ENCODE assay signal across 1 cellular context in the genomic region with DNA sequence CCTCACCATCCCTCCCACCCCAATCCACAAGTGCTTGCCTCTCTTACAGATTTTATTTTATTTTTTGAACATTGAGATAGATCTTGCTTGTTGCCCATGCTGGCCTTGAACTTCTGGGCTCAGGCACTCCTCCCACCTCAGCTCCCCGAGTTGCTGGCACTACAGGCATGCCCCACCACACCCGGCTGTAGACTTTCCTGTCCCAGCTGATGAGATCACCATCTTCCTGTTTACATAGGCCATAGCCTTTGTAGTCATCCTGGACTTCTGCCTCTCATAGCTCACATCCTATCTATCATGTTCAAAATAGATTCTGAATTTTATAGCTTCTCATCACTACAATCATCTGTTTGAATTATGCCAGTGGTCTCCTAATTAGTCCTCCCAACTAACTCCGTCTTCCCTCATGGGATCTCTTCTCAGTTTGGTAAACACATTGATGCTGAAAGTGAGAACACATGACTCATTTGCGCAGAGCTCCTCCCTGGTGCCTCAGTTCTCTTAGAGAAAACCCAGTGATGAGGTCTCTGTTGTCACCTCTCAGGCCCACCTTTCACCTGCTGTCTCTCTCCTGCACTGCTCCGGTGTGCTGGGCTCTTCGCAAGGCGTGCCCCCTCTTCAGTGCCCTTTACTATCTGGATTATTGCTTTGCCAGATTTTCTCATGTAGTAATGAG.
TF ChIP-seq lines count a peak whose summit lies in the region.

No MANE protein-coding gene starts in this region.

TF ChIP-seq in HepG2, 621 proteins besides CTCF, POLR2A, EP300 and RAD21 (continued from another document and continues in another):
- TF ChIP-seq FOXP4 (CRISPR knock-in tag; IDR thresholded peaks at IDR 0.05), result peak; percentile 63
- TF ChIP-seq SAFB2 (CRISPR knock-in tag; IDR thresholded peaks at IDR 0.05; ENCODE audit: borderline replicate concordance, low read depth), result no peak
- TF ChIP-seq ZNF253 (CRISPR knock-in tag; IDR thresholded peaks at IDR 0.05; ENCODE audit: borderline replicate concordance), result no peak
- peak; percentile 48; the same call in 1 of the 2 replicates for TF ChIP-seq HNF4A (CRISPR knock-in tag; IDR thresholded peaks at IDR 0.05)
- no peak for TF ChIP-seq GTF3A (CRISPR knock-in tag; conservative IDR thresholded peaks at IDR 0.05)
- TF ChIP-seq, protein P1, sequence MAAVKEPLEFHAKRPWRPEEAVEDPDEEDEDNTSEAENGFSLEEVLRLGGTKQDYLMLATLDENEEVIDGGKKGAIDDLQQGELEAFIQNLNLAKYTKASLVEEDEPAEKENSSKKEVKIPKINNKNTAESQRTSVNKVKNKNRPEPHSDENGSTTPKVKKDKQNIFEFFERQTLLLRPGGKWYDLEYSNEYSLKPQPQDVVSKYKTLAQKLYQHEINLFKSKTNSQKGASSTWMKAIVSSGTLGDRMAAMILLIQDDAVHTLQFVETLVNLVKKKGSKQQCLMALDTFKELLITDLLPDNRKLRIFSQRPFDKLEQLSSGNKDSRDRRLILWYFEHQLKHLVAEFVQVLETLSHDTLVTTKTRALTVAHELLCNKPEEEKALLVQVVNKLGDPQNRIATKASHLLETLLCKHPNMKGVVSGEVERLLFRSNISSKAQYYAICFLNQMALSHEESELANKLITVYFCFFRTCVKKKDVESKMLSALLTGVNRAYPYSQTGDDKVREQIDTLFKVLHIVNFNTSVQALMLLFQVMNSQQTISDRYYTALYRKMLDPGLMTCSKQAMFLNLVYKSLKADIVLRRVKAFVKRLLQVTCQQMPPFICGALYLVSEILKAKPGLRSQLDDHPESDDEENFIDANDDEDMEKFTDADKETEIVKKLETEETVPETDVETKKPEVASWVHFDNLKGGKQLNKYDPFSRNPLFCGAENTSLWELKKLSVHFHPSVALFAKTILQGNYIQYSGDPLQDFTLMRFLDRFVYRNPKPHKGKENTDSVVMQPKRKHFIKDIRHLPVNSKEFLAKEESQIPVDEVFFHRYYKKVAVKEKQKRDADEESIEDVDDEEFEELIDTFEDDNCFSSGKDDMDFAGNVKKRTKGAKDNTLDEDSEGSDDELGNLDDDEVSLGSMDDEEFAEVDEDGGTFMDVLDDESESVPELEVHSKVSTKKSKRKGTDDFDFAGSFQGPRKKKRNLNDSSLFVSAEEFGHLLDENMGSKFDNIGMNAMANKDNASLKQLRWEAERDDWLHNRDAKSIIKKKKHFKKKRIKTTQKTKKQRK (IDR thresholded peaks at IDR 0.05; ENCODE audit: low read length), result no peak
- no peak for TF ChIP-seq ZMYM3 (CRISPR knock-in tag; IDR thresholded peaks at IDR 0.05)
- TF ChIP-seq SUZ12 (IDR thresholded peaks at IDR 0.05; ENCODE audit: low read depth, low read length), result no peak
- no peak for TF ChIP-seq CBX1 (IDR thresholded peaks at IDR 0.05; ENCODE audit: low read depth)
- no peak for TF ChIP-seq CEBPB (IDR thresholded peaks at IDR 0.05; ENCODE audit: borderline replicate concordance, low read depth, low read length)
- TF ChIP-seq TBL1XR1 (IDR thresholded peaks at IDR 0.05; ENCODE audit: borderline replicate concordance, low read length, partially characterized antibody), result no peak
- TF ChIP-seq ZNF572 (CRISPR knock-in tag; IDR thresholded peaks at IDR 0.05), result no peak
- TF ChIP-seq, protein P2, sequence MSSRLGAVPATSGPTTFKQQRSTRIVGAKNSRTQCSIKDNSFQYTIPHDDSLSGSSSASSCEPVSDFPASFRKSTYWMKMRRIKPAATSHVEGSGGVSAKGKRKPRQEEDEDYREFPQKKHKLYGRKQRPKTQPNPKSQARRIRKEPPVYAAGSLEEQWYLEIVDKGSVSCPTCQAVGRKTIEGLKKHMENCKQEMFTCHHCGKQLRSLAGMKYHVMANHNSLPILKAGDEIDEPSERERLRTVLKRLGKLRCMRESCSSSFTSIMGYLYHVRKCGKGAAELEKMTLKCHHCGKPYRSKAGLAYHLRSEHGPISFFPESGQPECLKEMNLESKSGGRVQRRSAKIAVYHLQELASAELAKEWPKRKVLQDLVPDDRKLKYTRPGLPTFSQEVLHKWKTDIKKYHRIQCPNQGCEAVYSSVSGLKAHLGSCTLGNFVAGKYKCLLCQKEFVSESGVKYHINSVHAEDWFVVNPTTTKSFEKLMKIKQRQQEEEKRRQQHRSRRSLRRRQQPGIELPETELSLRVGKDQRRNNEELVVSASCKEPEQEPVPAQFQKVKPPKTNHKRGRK (CRISPR knock-in tag; IDR thresholded peaks at IDR 0.05), result no peak
- TF ChIP-seq WIZ (CRISPR knock-in tag; IDR thresholded peaks at IDR 0.05), result no peak
- no peak for TF ChIP-seq ZNF24 (IDR thresholded peaks at IDR 0.05)
- TF ChIP-seq, protein P3, sequence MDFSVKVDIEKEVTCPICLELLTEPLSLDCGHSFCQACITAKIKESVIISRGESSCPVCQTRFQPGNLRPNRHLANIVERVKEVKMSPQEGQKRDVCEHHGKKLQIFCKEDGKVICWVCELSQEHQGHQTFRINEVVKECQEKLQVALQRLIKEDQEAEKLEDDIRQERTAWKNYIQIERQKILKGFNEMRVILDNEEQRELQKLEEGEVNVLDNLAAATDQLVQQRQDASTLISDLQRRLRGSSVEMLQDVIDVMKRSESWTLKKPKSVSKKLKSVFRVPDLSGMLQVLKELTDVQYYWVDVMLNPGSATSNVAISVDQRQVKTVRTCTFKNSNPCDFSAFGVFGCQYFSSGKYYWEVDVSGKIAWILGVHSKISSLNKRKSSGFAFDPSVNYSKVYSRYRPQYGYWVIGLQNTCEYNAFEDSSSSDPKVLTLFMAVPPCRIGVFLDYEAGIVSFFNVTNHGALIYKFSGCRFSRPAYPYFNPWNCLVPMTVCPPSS (IDR thresholded peaks at IDR 0.05), result no peak
- no peak for TF ChIP-seq ZMAT3 (CRISPR knock-in tag; conservative IDR thresholded peaks at IDR 0.05)
- TF ChIP-seq AHDC1 (CRISPR knock-in tag; IDR thresholded peaks at IDR 0.05; ENCODE audit: borderline replicate concordance), result peak; percentile 64; the same call in 1 of the 2 replicates
- no peak for TF ChIP-seq ERF (CRISPR knock-in tag; IDR thresholded peaks at IDR 0.05)
- TF ChIP-seq SATB2 (CRISPR knock-in tag; IDR thresholded peaks at IDR 0.05), result no peak
- peak; percentile 77 for TF ChIP-seq PAXIP1 (CRISPR knock-in tag; conservative IDR thresholded peaks at IDR 0.05)
- no peak for TF ChIP-seq ZNF619 (CRISPR knock-in tag; IDR thresholded peaks at IDR 0.05)
- TF ChIP-seq MTA3 (CRISPR knock-in tag; IDR thresholded peaks at IDR 0.05), result no peak
- no peak for TF ChIP-seq ZNF605 (CRISPR knock-in tag; IDR thresholded peaks at IDR 0.05)
- no peak for TF ChIP-seq RAD51 (IDR thresholded peaks at IDR 0.05; ENCODE audit: borderline replicate concordance)
- TF ChIP-seq SP2 (CRISPR knock-in tag; IDR thresholded peaks at IDR 0.05), result no peak
- TF ChIP-seq ZNF451 (CRISPR knock-in tag; IDR thresholded peaks at IDR 0.05), result no peak
- TF ChIP-seq BCL3 (CRISPR knock-in tag; IDR thresholded peaks at IDR 0.05), result no peak
- TF ChIP-seq, protein P4, sequence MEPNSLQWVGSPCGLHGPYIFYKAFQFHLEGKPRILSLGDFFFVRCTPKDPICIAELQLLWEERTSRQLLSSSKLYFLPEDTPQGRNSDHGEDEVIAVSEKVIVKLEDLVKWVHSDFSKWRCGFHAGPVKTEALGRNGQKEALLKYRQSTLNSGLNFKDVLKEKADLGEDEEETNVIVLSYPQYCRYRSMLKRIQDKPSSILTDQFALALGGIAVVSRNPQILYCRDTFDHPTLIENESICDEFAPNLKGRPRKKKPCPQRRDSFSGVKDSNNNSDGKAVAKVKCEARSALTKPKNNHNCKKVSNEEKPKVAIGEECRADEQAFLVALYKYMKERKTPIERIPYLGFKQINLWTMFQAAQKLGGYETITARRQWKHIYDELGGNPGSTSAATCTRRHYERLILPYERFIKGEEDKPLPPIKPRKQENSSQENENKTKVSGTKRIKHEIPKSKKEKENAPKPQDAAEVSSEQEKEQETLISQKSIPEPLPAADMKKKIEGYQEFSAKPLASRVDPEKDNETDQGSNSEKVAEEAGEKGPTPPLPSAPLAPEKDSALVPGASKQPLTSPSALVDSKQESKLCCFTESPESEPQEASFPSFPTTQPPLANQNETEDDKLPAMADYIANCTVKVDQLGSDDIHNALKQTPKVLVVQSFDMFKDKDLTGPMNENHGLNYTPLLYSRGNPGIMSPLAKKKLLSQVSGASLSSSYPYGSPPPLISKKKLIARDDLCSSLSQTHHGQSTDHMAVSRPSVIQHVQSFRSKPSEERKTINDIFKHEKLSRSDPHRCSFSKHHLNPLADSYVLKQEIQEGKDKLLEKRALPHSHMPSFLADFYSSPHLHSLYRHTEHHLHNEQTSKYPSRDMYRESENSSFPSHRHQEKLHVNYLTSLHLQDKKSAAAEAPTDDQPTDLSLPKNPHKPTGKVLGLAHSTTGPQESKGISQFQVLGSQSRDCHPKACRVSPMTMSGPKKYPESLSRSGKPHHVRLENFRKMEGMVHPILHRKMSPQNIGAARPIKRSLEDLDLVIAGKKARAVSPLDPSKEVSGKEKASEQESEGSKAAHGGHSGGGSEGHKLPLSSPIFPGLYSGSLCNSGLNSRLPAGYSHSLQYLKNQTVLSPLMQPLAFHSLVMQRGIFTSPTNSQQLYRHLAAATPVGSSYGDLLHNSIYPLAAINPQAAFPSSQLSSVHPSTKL (CRISPR knock-in tag; IDR thresholded peaks at IDR 0.05), result peak; percentile 88
- no peak for TF ChIP-seq ZFP37 (CRISPR knock-in tag; IDR thresholded peaks at IDR 0.05; ENCODE audit: borderline replicate concordance)
- no peak for TF ChIP-seq GLI4 (CRISPR knock-in tag; IDR thresholded peaks at IDR 0.05; ENCODE audit: borderline replicate concordance)
